ENCODE assay signal across 8 cellular contexts in the genomic region with DNA sequence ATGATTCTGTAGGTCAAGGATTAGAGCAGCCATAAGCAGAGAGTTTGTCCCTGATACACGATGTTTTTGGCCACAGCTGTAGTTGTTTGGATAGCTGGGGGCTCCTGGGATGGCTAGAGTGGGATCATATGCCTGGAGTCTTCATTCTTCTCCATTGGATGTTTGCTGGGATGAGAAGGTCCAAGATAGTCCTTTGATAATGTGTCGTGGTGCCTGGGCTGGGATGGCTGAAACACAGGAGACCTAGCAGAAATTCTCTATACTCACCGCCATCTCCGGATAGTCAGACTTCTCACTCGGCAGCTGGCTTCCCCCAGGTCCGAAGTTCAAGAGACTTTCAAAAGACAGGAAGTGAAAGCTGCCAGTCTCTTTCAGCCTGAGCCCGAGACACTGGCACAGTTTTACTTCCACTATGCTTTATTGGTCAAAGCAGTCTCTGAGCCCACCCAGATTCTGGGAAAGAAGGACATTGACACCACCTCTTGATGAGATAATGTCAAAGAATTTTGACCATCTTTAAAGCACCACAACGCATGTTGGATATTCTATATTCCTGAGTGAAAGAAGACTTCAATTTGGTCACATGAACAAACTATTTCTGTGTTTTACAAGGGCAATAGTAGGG. TPM values are rescaled to one million over a fixed set of nuclear protein-coding genes. Genes with fewer than 3 reads are reported as not detected.
DNase-seq lines count a peak whose midpoint lies in the region; ATAC-seq and TF ChIP-seq lines count a peak whose summit lies in the region.

No MANE protein-coding gene starts in this region.

- no peak for TF ChIP-seq CTCF in tibial nerve (IDR thresholded peaks at IDR 0.05)

- no peaks in the 10 kb centered on the region for H3K9me3 ChIP-seq in right cardiac atrium (ENCODE audit: control insufficient read depth, low read length)
- H3K9me3 ChIP-seq in tibial nerve: no peaks in the 10 kb centered on the region

- H3K4me1 ChIP-seq in right cardiac atrium (ENCODE audit: control insufficient read depth, insufficient read depth, low read length): no peaks in the 10 kb centered on the region
- peaks cover 0 to 13% (median 0%) of the 10 kb centered on the region in 4 donors for H3K4me1 ChIP-seq in tibial nerve

- no peaks in the 10 kb centered on the region for H3K36me3 ChIP-seq in tibial nerve

- ATAC-seq in HG02763 (IDR thresholded peaks at IDR 0.05; ENCODE audit: unreplicated experiment) (peak; percentile 98), right cardiac atrium (peak in 1 of 2 donors; percentile 26)

- peak overlapping the region; percentile 22 for H3K4me3 ChIP-seq in right cardiac atrium (ENCODE audit: low read length)
- peak overlapping the region; percentile 19 to 46 (median 31) for H3K4me3 ChIP-seq in tibial nerve

- H3K27ac ChIP-seq in right cardiac atrium (ENCODE audit: low read length) (no peak overlapping the region), tibial nerve (peak overlapping the region; percentile 39 to 81 (median 68))

- H3K27me3 ChIP-seq in right cardiac atrium (ENCODE audit: control insufficient read depth, insufficient read depth) (no peaks in the 10 kb centered on the region), tibial nerve (no peaks in the 10 kb centered on the region)

- 68% methylated on average over 8 of the region's 8 CpGs for WGBS in right cardiac atrium
- 25 to 40% methylated on average over 8 of the region's 8 CpGs for WGBS in tibial nerve, 2 donors

- DNase-seq in SKM-1 treated with dmso at 0.1 percent for 144 hours (lab: John Stamatoyannopoulos, UW; ENCODE audit: unreplicated experiment) (peak; percentile 12), SKM-1 (lab: John Stamatoyannopoulos, UW; ENCODE audit: unreplicated experiment) (no peak), NCI-H69 (lab: John Stamatoyannopoulos, UW) (peak; percentile 52), right cardiac atrium (peak; percentile 44 to 74 (median 47)), tibial nerve (ENCODE audit: low spot score in 2 of 2) (peak; percentile 17 to 24), epidermal melanocyte (ENCODE audit: insufficient read length, low spot score) (no peak), A172 (ENCODE audit: low spot score) (no peak)

- intact Hi-C loops in right cardiac atrium (cut with DNase I): no loop called here

- peak in 1 of 2 donors; percentile 56 for TF ChIP-seq EP300 in tibial nerve (IDR thresholded peaks at IDR 0.05)

- TF ChIP-seq POLR2A in tibial nerve (IDR thresholded peaks at IDR 0.05): peak in 1 of 2 donors; percentile 22

RNA-seq across cellular contexts. Expression of a gene that starts 16.0 kb away (rescaled TPM):
- 10 to 100 TPM; 18.4 to 28.9 (median 23.6) TPM for total RNA-seq in right cardiac atrium
- 11.0 TPM for polyA plus RNA-seq in right cardiac atrium
- total RNA-seq in tibial nerve: 100 to 1,000 TPM; 103 to 182 (median 156) TPM
- total RNA-seq in A172 (2014; rRNA removed; shearing (Covaris generic)): 108 and 150 TPM in 2 replicates

Comparison
In these comparisons a context has a peak if more than half of its experiments do, and no peak if none do; other contexts are left out.
1. DNase-seq: peak in SKM-1 treated with dmso at 0.1 percent for 144 hours (single experiment), NCI-H69 (single experiment), right cardiac atrium (3 of 3) and tibial nerve (2 of 2); none in SKM-1 (single experiment), epidermal melanocyte (single experiment) and A172 (single experiment).